In genomic region chr3:10933958-10934481, GRCh38 we compare ENCODE assay signal across 15 cellular contexts. TPM values are rescaled to one million over a fixed set of nuclear protein-coding genes. Genes with fewer than 3 reads are reported as not detected.
A peak's percentile ranks its signal among the peaks of the same experiment; 100 is the strongest.
DNase-seq lines count a peak whose midpoint lies in the region; ATAC-seq and TF ChIP-seq lines count a peak whose summit lies in the region.
"Had no signal": no experiment of that assay in that cellular context is flagged by ENCODE, and none has a peak within 500 bp of the region (broad histone marks: within the 10 kb centered on the region; RNA-seq: fewer than 3 reads in every experiment).

No MANE protein-coding gene starts in this region.

- no peaks in the 10 kb centered on the region for H3K36me3 Mint-ChIP-seq in CD8-positive, alpha-beta T cell

- H3K79me2 ChIP-seq in ACC112 (ENCODE audit: control insufficient read depth, insufficient read depth, low read length, unreplicated experiment): no peaks in the 10 kb centered on the region

- H3K36me3 ChIP-seq in ACC112 (ENCODE audit: insufficient read depth, low read length) (no peaks in the 10 kb centered on the region), brain microvascular endothelial cell (replicated peaks) (no peaks in the 10 kb centered on the region), left lung (no peaks in the 10 kb centered on the region)
- H3K36me3 ChIP-seq in CD8-positive, alpha-beta T cell (ENCODE audit: insufficient read depth, low read length): no peaks in the 10 kb centered on the region
- H3K36me3 ChIP-seq: BLaER1 treated with 17β-estradiol and CSF1 and Interleukin-3, amounts not matched to agents 10 nM and 100 nM; uterus had no signal

- H3K4me3 ChIP-seq in ACC112 (ENCODE audit: low read depth, low read length): peak overlapping the region; percentile 34; the same call in 1 of the 2 replicates
- no peak overlapping the region for H3K4me3 ChIP-seq in brain microvascular endothelial cell (ENCODE audit: low read depth, low read length)
- H3K4me3 ChIP-seq in left lung: no peak overlapping the region
- H3K4me3 ChIP-seq in CD8-positive, alpha-beta T cell (ENCODE audit: low read depth, low read length): no peak overlapping the region
- H3K4me3 ChIP-seq: BLaER1 treated with 17β-estradiol and CSF1 and Interleukin-3, amounts not matched to agents 10 nM and 100 nM; uterus had no signal

- in situ Hi-C loops in brain microvascular endothelial cell (cut with HindIII; ENCODE audit: low pct_ligation_motif_present, low sequenced_read_pairs): no loop called here

- H3K27me3 Mint-ChIP-seq in CD8-positive, alpha-beta T cell (ENCODE audit: low read depth): peaks cover 2% of the 10 kb centered on the region

- H3K4me1 ChIP-seq in ACC112 (ENCODE audit: control insufficient read depth, insufficient read depth, low read length, unreplicated experiment) (peaks cover 17% of the 10 kb centered on the region), left lung (no peaks in the 10 kb centered on the region)
- no peaks in the 10 kb centered on the region for H3K4me1 ChIP-seq in CD8-positive, alpha-beta T cell (ENCODE audit: insufficient read depth, low read length)
- H3K4me1 ChIP-seq: uterus had no signal

- no peak overlapping the region for H3K27ac Mint-ChIP-seq in CD8-positive, alpha-beta T cell

- intact Hi-C loops in left lung (cut with DNase I): no loop called here
- intact Hi-C loops in CD8-positive, alpha-beta T cell (cut with DNase I, micrococcal nuclease): no loop called here

- DNase-seq in HPDE6-E6E7 (ENCODE audit: extremely low spot score) (peak; percentile 35), brain microvascular endothelial cell (peak; percentile 57), left lung (peak in 1 of 2 donors; percentile 31)
- DNase-seq in CD8-positive, alpha-beta T cell: no peak
- DNase-seq: GF-D8, NCI-H1436 treated with DMSO at 0.1 percent for 48 hours, uterus had no signal

- H2AFZ ChIP-seq in ACC112 (ENCODE audit: low read length, unreplicated experiment): peak overlapping the region; percentile 81

- CTCF ChIA-PET in CD8-positive, alpha-beta T cell (lab: Charles Lee): no interaction called here

- no peaks in the 10 kb centered on the region for H3K9me3 Mint-ChIP-seq in CD8-positive, alpha-beta T cell

- H3K9me3 ChIP-seq in left lung: no peaks in the 10 kb centered on the region
- H3K9me3 ChIP-seq in CD8-positive, alpha-beta T cell (ENCODE audit: low read length): no peaks in the 10 kb centered on the region
- H3K9me3 ChIP-seq: BLaER1 treated with 17β-estradiol and CSF1 and Interleukin-3, amounts not matched to agents 10 nM and 100 nM; uterus had no signal

- no peak for TF ChIP-seq CTCF in brain microvascular endothelial cell (IDR thresholded peaks at IDR 0.05; ENCODE audit: low read depth, low read length, missing control alignments)
- TF ChIP-seq CTCF in left lung (IDR thresholded peaks at IDR 0.05): no peak
- TF ChIP-seq CTCF in CD8-positive, alpha-beta T cell (IDR thresholded peaks at IDR 0.05): no peak

- POLR2A ChIA-PET in CD8-positive, alpha-beta T cell (lab: Charles Lee): no interaction called here

- H3K4me3 Mint-ChIP-seq in CD8-positive, alpha-beta T cell: no peak overlapping the region

- H3K27me3 ChIP-seq in ACC112 (ENCODE audit: insufficient read depth, low read length): no peaks in the 10 kb centered on the region; the same call in 1 of the 2 replicates
- no peaks in the 10 kb centered on the region for H3K27me3 ChIP-seq in brain microvascular endothelial cell (replicated peaks)
- no peaks in the 10 kb centered on the region for H3K27me3 ChIP-seq in left lung
- H3K27me3 ChIP-seq in CD8-positive, alpha-beta T cell (ENCODE audit: insufficient read depth, low read length): no peaks in the 10 kb centered on the region
- H3K27me3 ChIP-seq: BLaER1 treated with 17β-estradiol and CSF1 and Interleukin-3, amounts not matched to agents 10 nM and 100 nM; uterus had no signal

- ATAC-seq in left lung (peak; percentile 68), HG02840 (IDR thresholded peaks at IDR 0.05; ENCODE audit: low FRiP score, unreplicated experiment) (no peak), GM21825 (IDR thresholded peaks at IDR 0.05; ENCODE audit: unreplicated experiment) (no peak), HG03045 (IDR thresholded peaks at IDR 0.05; ENCODE audit: unreplicated experiment) (no peak)
- no peak for ATAC-seq in CD8-positive, alpha-beta T cell

- no peaks in the 10 kb centered on the region for H3K4me1 Mint-ChIP-seq in CD8-positive, alpha-beta T cell (ENCODE audit: low read depth)

- H3K27ac ChIP-seq in ACC112 (ENCODE audit: low read depth, low read length) (peak overlapping the region; percentile 46), brain microvascular endothelial cell (no peak overlapping the region), left lung (no peak overlapping the region)
- H3K27ac ChIP-seq in CD8-positive, alpha-beta T cell (ENCODE audit: low read depth, low read length): no peak overlapping the region
- H3K27ac ChIP-seq: BLaER1 treated with 17β-estradiol and CSF1 and Interleukin-3, amounts not matched to agents 10 nM and 100 nM had no signal

RNA-seq across cellular contexts. Expression of gene SLC6A1, which starts 58.5 kb away (rescaled TPM):
- 1 to 10 TPM in 1 of 2 donors, under 1 TPM in 1; 0.97 to 1.7 TPM for total RNA-seq in left lung
- total RNA-seq in CD8-positive, alpha-beta T cell: not detected
- total RNA-seq: activated CD8-positive, alpha-beta memory T cell treated with anti-CD3 and anti-CD28 coated beads for 36 hours; HT-29; T-helper 1 cell treated with Interleukin-12 subunit alpha and Interleukin-12 subunit beta and Interleukin-4 antibody, amounts not matched to agents 30 ng/mL and 1 ng/mL, for 36 hours had no signal

Comparison
In these comparisons a context has a peak if more than half of its experiments do, and no peak if none do; other contexts are left out.
1. DNase-seq: peak in HPDE6-E6E7 (single experiment) and brain microvascular endothelial cell (single experiment); none in CD8-positive, alpha-beta T cell (0 of 7).